8 cellular contexts compared by ENCODE assay signal in the genomic region with DNA sequence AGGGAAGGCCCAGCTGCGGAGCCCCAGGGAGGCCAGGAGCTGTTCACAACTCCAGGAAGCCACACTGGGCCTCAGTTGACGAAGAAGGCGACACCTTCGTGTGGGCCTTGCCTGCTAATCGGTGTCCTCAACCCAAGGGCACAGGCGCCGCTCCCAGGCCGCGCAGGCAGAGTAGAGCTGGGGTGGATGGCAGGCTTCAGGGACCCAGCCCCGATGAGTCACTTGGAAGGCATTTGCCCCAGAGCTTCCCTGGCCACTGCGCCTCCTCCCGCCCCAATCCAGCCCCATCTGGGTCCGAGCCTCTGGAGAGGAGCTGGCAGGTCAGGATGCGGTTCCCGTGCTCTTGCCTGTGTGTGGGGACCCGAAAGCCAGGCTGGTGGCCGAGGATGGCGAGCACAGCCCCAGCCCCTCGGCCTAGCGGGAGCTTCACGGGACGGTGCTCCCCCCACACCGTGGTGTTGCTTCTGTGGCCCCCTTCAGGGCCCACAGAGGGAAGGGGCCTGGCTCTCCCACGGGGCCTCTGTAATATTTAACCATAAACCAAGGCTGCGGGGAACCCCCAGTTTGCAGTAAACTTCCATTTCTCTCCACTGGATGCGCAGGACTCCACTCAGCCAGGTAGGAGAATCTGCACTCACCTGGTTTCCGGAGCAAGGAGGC. TPM values are rescaled to one million over a fixed set of nuclear protein-coding genes. Genes with fewer than 3 reads are reported as not detected.
A peak's percentile ranks its signal among the peaks of the same experiment; 100 is the strongest.
DNase-seq lines count a peak whose midpoint lies in the region; ATAC-seq, FAIRE-seq and TF ChIP-seq lines count a peak whose summit lies in the region.
"Not testable (repeated sequence)": the region's sequence is repeated elsewhere in the genome, so short reads cannot be mapped to it uniquely, and the experiment has no call there.

No MANE protein-coding gene starts in this region.

- peak; percentile 53 for FAIRE-seq in urothelium cell line (lab: Jason Lieb, UNC)

- TF ChIP-seq RAD21 in HCT116 (IDR thresholded peaks at IDR 0.05; ENCODE audit: low read depth): not testable (repeated sequence)

- TF ChIP-seq CTCF in HCT116 (IDR thresholded peaks at IDR 0.05 in 2 of 3, conservative IDR thresholded peaks at IDR 0.05 in 1 of 3; ENCODE audit: borderline replicate concordance in 1 of 3, insufficient read depth in 1 of 3, low read depth in 2 of 3, low read length in 2 of 3); Panc1 (IDR thresholded peaks at IDR 0.05); MCF 10A (IDR thresholded peaks at IDR 0.05; ENCODE audit: unreplicated experiment); foreskin keratinocyte (conservative IDR thresholded peaks at IDR 0.05); left lung (IDR thresholded peaks at IDR 0.05); mucosa of descending colon (IDR thresholded peaks at IDR 0.05): not testable (repeated sequence)

- TF ChIP-seq POLR2A in HCT116 (IDR thresholded peaks at IDR 0.05; ENCODE audit: borderline replicate concordance, extremely low read depth, insufficient read depth, insufficient read length): not testable (repeated sequence)

- not testable (repeated sequence) for DNase-seq in HCT116 (ENCODE audit: low read depth, low spot score); Panc1 (ENCODE audit: low read depth, low spot score); MCF 10A (ENCODE audit: unreplicated experiment); foreskin keratinocyte; left lung; mucosa of descending colon; urothelium cell line (ENCODE audit: low spot score)

- H3K36me3 ChIP-seq in HCT116 (ENCODE audit: control insufficient read depth in 1 of 2, insufficient read depth in 2 of 2, low read length in 2 of 2); Panc1 (ENCODE audit: control insufficient read depth, insufficient read depth, low read length); left lung; mucosa of descending colon (ENCODE audit: low read depth): not testable (repeated sequence)

- H3K4me1 ChIP-seq in HCT116 (ENCODE audit: control insufficient read depth in 1 of 2, insufficient read depth in 2 of 2, low read length in 2 of 2); Panc1 (ENCODE audit: control insufficient read depth, insufficient read depth, low read length); foreskin keratinocyte; left lung; mucosa of descending colon (ENCODE audit: low read depth): not testable (repeated sequence)

- H3K4me2 ChIP-seq in HCT116 (ENCODE audit: low read length): not testable (repeated sequence)

- H3K9ac ChIP-seq in HCT116 (ENCODE audit: low read length): not testable (repeated sequence)

- H3K27ac ChIP-seq in HCT116 (ENCODE audit: low read depth, low read length); Panc1 (ENCODE audit: low read length); foreskin keratinocyte; left lung: not testable (repeated sequence)

- RAD21 ChIA-PET in HCT116 (lab: Charles Lee; ENCODE audit: low non-redundant PET in 1 of 2, low total read pairs in 2 of 2, uncharacterized antibody in 2 of 2, unreplicated experiment in 2 of 2): not testable (repeated sequence)

- in situ Hi-C loops in Panc1 (cut with HindIII; ENCODE audit: low pct_unique_long_range_greater_than_20kb, low sequenced_read_pairs): not testable (repeated sequence)

- not testable (repeated sequence) for H3K79me2 ChIP-seq in HCT116 (ENCODE audit: insufficient read depth, low read length)

- ATAC-seq in HCT116 (peak; percentile 96), Panc1 (peak; percentile 81; the same call in 1 of the 2 replicates), SK-N-SH treated with all-trans-retinoic acid at 6 μM for 48 hours (peak; percentile 94), foreskin keratinocyte (peak; percentile 88), left lung (peak; percentile 68), mucosa of descending colon (peak; percentile 66)

- BruUV-seq in HCT116 (replicated peaks; lab: Mats Ljungman, UMichigan) (TSS peak; percentile 48), MCF 10A (replicated peaks; lab: Mats Ljungman, UMichigan) (TSS peak; percentile 57)
- BruUV-seq in Panc1 (replicated peaks; lab: Mats Ljungman, UMichigan): not testable (repeated sequence)

- H3K36me3 Mint-ChIP-seq in MCF 10A (ENCODE audit: insufficient read depth, unreplicated experiment): not testable (repeated sequence)

- H3K27ac Mint-ChIP-seq in MCF 10A (ENCODE audit: low read depth, unreplicated experiment): not testable (repeated sequence)

- not testable (repeated sequence) for H3K9me2 ChIP-seq in HCT116 (ENCODE audit: insufficient read depth)

- intact Hi-C loops in HCT116 (cut with micrococcal nuclease); Panc1 (cut with micrococcal nuclease; ENCODE audit: unreplicated experiment); MCF 10A (cut with micrococcal nuclease); left lung (cut with DNase I); mucosa of descending colon (cut with DNase I, micrococcal nuclease): not testable (repeated sequence)

- H2AFZ ChIP-seq in HCT116 (ENCODE audit: low read depth, low read length, poor library complexity, severe bottlenecking): not testable (repeated sequence)

- not testable (repeated sequence) for H3K9me3 Mint-ChIP-seq in MCF 10A (ENCODE audit: unreplicated experiment)

- H3K4me3 Mint-ChIP-seq in MCF 10A (ENCODE audit: unreplicated experiment): not testable (repeated sequence)

- H3K27me3 ChIP-seq in HCT116 (ENCODE audit: insufficient read depth, low read length); Panc1 (ENCODE audit: control insufficient read depth, insufficient read depth, low read length); foreskin keratinocyte; left lung: not testable (repeated sequence)

- POLR2A ChIA-PET in HCT116 (lab: Charles Lee); Panc1 (lab: Charles Lee); MCF 10A (lab: Yijun Ruan, JAX): not testable (repeated sequence)

- CTCF ChIA-PET in HCT116 (lab: Charles Lee); Panc1 (lab: Charles Lee); MCF 10A (lab: Yijun Ruan, JAX): not testable (repeated sequence)

- H3K4me1 Mint-ChIP-seq in MCF 10A (ENCODE audit: insufficient read depth, unreplicated experiment): not testable (repeated sequence)

- H3K4me3 ChIP-seq in HCT116 (replicated peaks in 1 of 2; ENCODE audit: low read depth in 1 of 2, low read length in 2 of 2); Panc1 (ENCODE audit: low read depth in 2 of 2, low read length in 2 of 2); left lung; mucosa of descending colon: not testable (repeated sequence)

- not testable (repeated sequence) for H3K27me3 Mint-ChIP-seq in MCF 10A (ENCODE audit: insufficient read depth, unreplicated experiment)

- not testable (repeated sequence) for H4K20me1 ChIP-seq in HCT116 (ENCODE audit: insufficient read depth)

- H3K9me3 ChIP-seq in HCT116 (ENCODE audit: control insufficient read depth in 1 of 2, insufficient read depth in 1 of 2, low read depth in 1 of 2, low read length in 2 of 2); Panc1 (ENCODE audit: control insufficient read depth, insufficient read depth, low read depth, low read length); left lung; mucosa of descending colon: not testable (repeated sequence)

RNA-seq across cellular contexts. Expression of a gene that starts 30.0 kb away (rescaled TPM):
- total RNA-seq in HCT116 (2021; ENCODE audit: unreplicated experiment): 14.7 TPM
- polyA plus RNA-seq in HCT116 (2012): 7.9 and 22.7 TPM in 2 replicates
- 32.3 TPM for total RNA-seq in Panc1 (2021; ENCODE audit: unreplicated experiment)
- polyA plus RNA-seq in Panc1 (2012; ENCODE audit: insufficient read length): 12.1 TPM
- total RNA-seq in MCF 10A (2022): 77.1 and 86.9 TPM in 2 replicates
- 2.8 and 26.8 TPM in 2 replicates for total RNA-seq in foreskin keratinocyte
- polyA plus RNA-seq in foreskin keratinocyte: 0.67 and 11.0 TPM in 2 replicates
- total RNA-seq in left lung: 10 to 100 TPM; 33.3 to 61.0 TPM
- total RNA-seq in mucosa of descending colon: 10 to 100 TPM in 1 of 3 donors, 1 to 10 TPM in 2; 5.5 to 40.5 (median 7.9) TPM
